ENCODE assay signal across 25 cellular contexts in the genomic region with DNA sequence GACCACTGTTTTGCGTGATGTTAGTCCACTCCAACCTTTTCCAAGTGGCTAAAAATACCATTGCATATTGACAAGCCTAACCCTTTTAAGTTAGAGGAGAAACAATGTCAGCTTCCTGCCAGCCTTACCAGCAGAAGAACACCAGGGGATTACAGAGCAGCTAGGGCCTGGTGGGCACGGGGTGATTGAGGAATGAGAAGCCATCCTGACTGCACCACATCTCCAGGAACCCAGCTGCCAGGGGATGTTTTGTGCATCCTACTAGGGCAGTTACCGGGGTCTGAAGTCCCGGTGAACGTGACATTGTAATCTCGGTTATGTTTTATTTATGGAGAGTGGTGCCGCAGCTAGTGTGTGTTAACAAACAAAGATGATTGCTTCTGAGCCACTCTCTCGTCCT.
"Had no signal": no experiment of that assay in that cellular context is flagged by ENCODE, and none has a peak within 500 bp of the region (broad histone marks: within the 10 kb centered on the region; RNA-seq: fewer than 3 reads in every experiment).

No MANE protein-coding gene starts in this region.

- ATAC-seq: activated CD4-positive, alpha-beta T cell treated with anti-CD3 and anti-CD28 coated beads for 36 hours; effector memory CD8-positive, alpha-beta T cell; stimulated activated naive B cell treated with anti-CD40 and anti-IgM and Interleukin-4, amounts not matched to agents 10 μg/mL and 1 μg/mL and 100 μg/mL, for 72 hours had no signal

- H3K4me3 ChIP-seq: adrenal gland, ascending aorta, esophagus muscularis mucosa, hepatocyte, right lobe of liver, thyroid gland had no signal

- H3K4me1 ChIP-seq: adrenal gland, parathyroid adenoma, thyroid gland had no signal

- DNase-seq: activated B cell treated with CpG ODN at 0.5 μM for 24 hours; activated CD4-positive, alpha-beta memory T cell treated with anti-CD3 and anti-CD28 coated beads for 36 hours; activated CD4-positive, alpha-beta T cell treated with anti-CD3 and anti-CD28 coated beads for 36 hours; activated naive CD4-positive, alpha-beta T cell; activated T-cell treated with anti-CD3 and anti-CD28 coated beads, Interleukin-2, amount 50 U/mL, for 1 hour; brain microvascular endothelial cell; caudate nucleus; dermis blood vessel endothelial cell; effector memory CD8-positive, alpha-beta T cell; glutamatergic neuron; left ventricle myocardium superior; mammary epithelial cell; midbrain; right lobe of liver; stimulated activated CD4-positive, alpha-beta T cell treated with anti-CD3 and anti-CD28 coated beads, Interleukin-2, amount 100 ng/mL, for 48 hours; stimulated activated CD8-positive, alpha-beta memory T cell treated with anti-CD3 and anti-CD28 coated beads, Interleukin-4, amount 100 ng/mL, for 48 hours; stimulated activated naive B cell treated with anti-CD40 and anti-IgM and Interleukin-4, amounts not matched to agents 10 μg/mL and 1 μg/mL and 100 μg/mL, for 72 hours; T1000; thyroid gland had no signal

- H3K9me3 ChIP-seq: adrenal gland, neutrophil, right lobe of liver, thyroid gland had no signal

- H3K27me3 ChIP-seq: ascending aorta, brain microvascular endothelial cell, hepatocyte, right lobe of liver, thyroid gland had no signal

- H3K36me3 ChIP-seq: adrenal gland, ascending aorta, brain microvascular endothelial cell, esophagus muscularis mucosa, neutrophil, right lobe of liver, thyroid gland had no signal

- H3K27ac ChIP-seq: adrenal gland, ascending aorta, brain microvascular endothelial cell, esophagus muscularis mucosa, hepatocyte, neutrophil, parathyroid adenoma, right lobe of liver, thyroid gland had no signal
